7 cellular contexts compared by ENCODE assay signal in genomic region chr5:65076251-65076869, GRCh38.
A peak's percentile ranks its signal among the peaks of the same experiment; 100 is the strongest.
DNase-seq lines count a peak whose midpoint lies in the region; FAIRE-seq and TF ChIP-seq lines count a peak whose summit lies in the region.

No MANE protein-coding gene starts in this region.

- in situ Hi-C loops in GM13976 (cut with MboI; ENCODE audit: low sequenced_read_pairs, unreplicated experiment) = loop anchor here (25.0 kb wide), 1 partner anchor 264 kb away; no protein-coding TSS in a partner anchor

- no peak overlapping the region for H3K27ac ChIP-seq in small intestine (ENCODE audit: low read depth in 1 of 2, low read length in 1 of 2)

- H3K4me1 ChIP-seq in small intestine (ENCODE audit: control insufficient read depth in 2 of 2, insufficient read depth in 1 of 2, low read depth in 1 of 2, low read length in 1 of 2) = no peaks in the 10 kb centered on the region

- 56 to 59% (median 58%) methylated on average over 5 of the region's 5 CpGs for WGBS in small intestine, 3 donors

- no peaks in the 10 kb centered on the region for H3K27me3 ChIP-seq in small intestine (ENCODE audit: control insufficient read depth in 2 of 2, insufficient read depth in 2 of 2, low read length in 2 of 2)

- FAIRE-seq in small intestine (lab: Jason Lieb, UNC) = no peak

- DNase-seq in GM13976 (ENCODE audit: low spot score) (peak; percentile 41), HCEC 1CT (peak; percentile 79), MV-4-11 (lab: John Stamatoyannopoulos, UW) (peak; percentile 99), fibroblast of the conjunctiva (ENCODE audit: low read depth) (peak; percentile 77), small intestine (peak; percentile 46), NCI-H2029 treated with DMSO at 0.1 percent for 48 hours (lab: John Stamatoyannopoulos, UW) (no peak)
- DNase-seq in activated CD8-positive, alpha-beta memory T cell treated with anti-CD3 and anti-CD28 coated beads for 4 hours (ENCODE audit: low read depth in 2 of 2) = peak; percentile 21 to 41

- H3K4me3 ChIP-seq in small intestine (ENCODE audit: low read depth in 1 of 2, low read length in 2 of 2) = no peak overlapping the region

- no peaks in the 10 kb centered on the region for H3K36me3 ChIP-seq in small intestine (ENCODE audit: control insufficient read depth in 2 of 2, insufficient read depth in 2 of 2, low read length in 2 of 2)

- no peaks in the 10 kb centered on the region for H3K9me3 ChIP-seq in small intestine (ENCODE audit: control insufficient read depth, low read depth)

- TF ChIP-seq CTCF in GM13976 (IDR thresholded peaks at IDR 0.05; ENCODE audit: borderline replicate concordance, control extremely low read depth, extremely low read depth, insufficient read depth, missing control alignments) = no peak
